Comparison of ENCODE assay signal across 12 cellular contexts in genomic region chr2:97931118-97931850, GRCh38.
DNase-seq lines count a peak whose midpoint lies in the region; ATAC-seq and TF ChIP-seq lines count a peak whose summit lies in the region.
"Had no signal": no experiment of that assay in that cellular context is flagged by ENCODE, and none has a peak within 500 bp of the region (broad histone marks: within the 10 kb centered on the region; RNA-seq: fewer than 3 reads in every experiment).

No MANE protein-coding gene starts in this region.

- peaks cover 11% of the 10 kb centered on the region for H3K36me3 Mint-ChIP-seq in activated B cell treated with CpG ODN at 0.5 μM for 24 hours (ENCODE audit: low read depth)
- peaks cover 13 to 21% of the 10 kb centered on the region in 2 donors for H3K36me3 Mint-ChIP-seq in stimulated activated naive B cell treated with anti-CD40 and anti-IgM and Interleukin-4, amounts not matched to agents 10 μg/mL and 1 μg/mL and 100 μg/mL, for 72 hours
- peaks cover 5% of the 10 kb centered on the region for H3K36me3 Mint-ChIP-seq in activated CD4-positive, alpha-beta memory T cell treated with anti-CD3 and anti-CD28 coated beads, Interleukin-2, amount 10 ng/mL, durations not matched to agents 7 days and 5 days (ENCODE audit: low read depth)
- peaks cover 5% of the 10 kb centered on the region for H3K36me3 Mint-ChIP-seq in CD8-positive, alpha-beta T cell

- peaks cover 91% of the 10 kb centered on the region for H3K4me1 Mint-ChIP-seq in activated B cell treated with CpG ODN at 0.5 μM for 24 hours
- peaks cover 50 to 81% of the 10 kb centered on the region in 2 donors for H3K4me1 Mint-ChIP-seq in stimulated activated naive B cell treated with anti-CD40 and anti-IgM and Interleukin-4, amounts not matched to agents 10 μg/mL and 1 μg/mL and 100 μg/mL, for 72 hours
- peaks cover 16% of the 10 kb centered on the region for H3K4me1 Mint-ChIP-seq in activated CD4-positive, alpha-beta memory T cell treated with anti-CD3 and anti-CD28 coated beads, Interleukin-2, amount 10 ng/mL, durations not matched to agents 7 days and 5 days
- peaks cover 66% of the 10 kb centered on the region for H3K4me1 Mint-ChIP-seq in CD8-positive, alpha-beta T cell (ENCODE audit: low read depth)

- CTCF ChIA-PET in activated B cell treated with CpG ODN at 0.5 μM for 24 hours (lab: Charles Lee): interaction anchor here (1.4 kb wide), 1 partner anchor 124 kb away, joined by 4 read pairs; no protein-coding TSS in a partner anchor
- CTCF ChIA-PET in activated CD4-positive, alpha-beta memory T cell treated with anti-CD3 and anti-CD28 coated beads, Interleukin-2, amount 10 ng/mL, durations not matched to agents 7 days and 5 days (lab: Charles Lee): no interaction called here
- CTCF ChIA-PET in CD8-positive, alpha-beta T cell (lab: Charles Lee): no interaction called here

- no peak for DNase-seq in left ventricle myocardium superior
- DNase-seq in Right ventricle myocardium inferior (ENCODE audit: missing footprints): no peak
- DNase-seq in KBM-7: peak; percentile 23
- DNase-seq in activated B cell treated with CpG ODN at 0.5 μM for 24 hours: no peak
- DNase-seq in stimulated activated naive B cell treated with anti-CD40 and anti-IgM and Interleukin-4, amounts not matched to agents 10 μg/mL and 1 μg/mL and 100 μg/mL, for 72 hours: no peak
- no peak for DNase-seq in GDM1 (lab: John Stamatoyannopoulos, UW)
- DNase-seq in activated CD4-positive, alpha-beta memory T cell treated with anti-CD3 and anti-CD28 coated beads, Interleukin-2, amount 10 ng/mL, durations not matched to agents 7 days and 5 days: no peak
- DNase-seq in CD8-positive, alpha-beta T cell: no peak
- DNase-seq: activated T-cell treated with anti-CD3 and anti-CD28 coated beads, Interleukin-2, amount 50 U/mL, for 48 hours; NCI-H524 treated with DMSO at 0.1 percent for 48 hours; ovary; T1000 had no signal

- POLR2A ChIA-PET in activated B cell treated with CpG ODN at 0.5 μM for 24 hours (lab: Charles Lee): interaction anchor here (1.7 to 3.0 kb wide), 2 partner anchors 20 to 96 kb away, joined by 5 to 8 read pairs; no protein-coding TSS in a partner anchor
- POLR2A ChIA-PET in activated CD4-positive, alpha-beta memory T cell treated with anti-CD3 and anti-CD28 coated beads, Interleukin-2, amount 10 ng/mL, durations not matched to agents 7 days and 5 days (lab: Charles Lee): no interaction called here
- POLR2A ChIA-PET in CD8-positive, alpha-beta T cell (lab: Charles Lee): interaction anchor here (1.3 kb wide), 1 partner anchor 12 kb away, joined by 3 read pairs; no protein-coding TSS in a partner anchor

- no peaks in the 10 kb centered on the region for H3K9me3 Mint-ChIP-seq in activated B cell treated with CpG ODN at 0.5 μM for 24 hours
- peaks cover 3 to 8% of the 10 kb centered on the region in 2 donors for H3K9me3 Mint-ChIP-seq in stimulated activated naive B cell treated with anti-CD40 and anti-IgM and Interleukin-4, amounts not matched to agents 10 μg/mL and 1 μg/mL and 100 μg/mL, for 72 hours
- H3K9me3 Mint-ChIP-seq in activated CD4-positive, alpha-beta memory T cell treated with anti-CD3 and anti-CD28 coated beads, Interleukin-2, amount 10 ng/mL, durations not matched to agents 7 days and 5 days: no peaks in the 10 kb centered on the region
- peaks cover 2% of the 10 kb centered on the region for H3K9me3 Mint-ChIP-seq in CD8-positive, alpha-beta T cell

- no peaks in the 10 kb centered on the region for H3K27me3 ChIP-seq in CD8-positive, alpha-beta T cell (ENCODE audit: insufficient read depth, low read length)
- H3K27me3 ChIP-seq: ovary had no signal

- H3K4me3 ChIP-seq in CD8-positive, alpha-beta T cell (ENCODE audit: low read depth, low read length): no peak overlapping the region
- H3K4me3 ChIP-seq: ovary had no signal

- no peak overlapping the region for H3K27ac ChIP-seq in CD8-positive, alpha-beta T cell (ENCODE audit: low read depth, low read length)
- H3K27ac ChIP-seq: ovary had no signal

- ATAC-seq in left ventricle myocardium superior (peak; percentile 52), Right ventricle myocardium inferior (no peak), activated B cell treated with CpG ODN at 0.5 μM for 24 hours (ENCODE audit: low read depth) (peak; percentile 16)
- peak; percentile 74 to 78 for ATAC-seq in stimulated activated naive B cell treated with anti-CD40 and anti-IgM and Interleukin-4, amounts not matched to agents 10 μg/mL and 1 μg/mL and 100 μg/mL, for 72 hours (replicated peaks)
- ATAC-seq in CD8-positive, alpha-beta T cell: no peak

- no peaks in the 10 kb centered on the region for H3K27me3 Mint-ChIP-seq in activated B cell treated with CpG ODN at 0.5 μM for 24 hours
- H3K27me3 Mint-ChIP-seq in stimulated activated naive B cell treated with anti-CD40 and anti-IgM and Interleukin-4, amounts not matched to agents 10 μg/mL and 1 μg/mL and 100 μg/mL, for 72 hours: no peaks in the 10 kb centered on the region
- H3K27me3 Mint-ChIP-seq in activated CD4-positive, alpha-beta memory T cell treated with anti-CD3 and anti-CD28 coated beads, Interleukin-2, amount 10 ng/mL, durations not matched to agents 7 days and 5 days: no peaks in the 10 kb centered on the region
- no peaks in the 10 kb centered on the region for H3K27me3 Mint-ChIP-seq in CD8-positive, alpha-beta T cell (ENCODE audit: low read depth)

- TF ChIP-seq CTCF in activated B cell treated with CpG ODN at 0.5 μM for 24 hours (IDR thresholded peaks at IDR 0.05): no peak
- no peak for TF ChIP-seq CTCF in CD8-positive, alpha-beta T cell (IDR thresholded peaks at IDR 0.05)

- intact Hi-C loops in left ventricle myocardium superior (cut with micrococcal nuclease): no loop called here
- intact Hi-C loops in Right ventricle myocardium inferior (cut with DNase I): no loop called here
- intact Hi-C loops in activated B cell treated with CpG ODN at 0.5 μM for 24 hours (cut with micrococcal nuclease): loop anchor here (5.0 kb wide), 1 partner anchor 36 kb away; no protein-coding TSS in a partner anchor
- intact Hi-C loops in CD8-positive, alpha-beta T cell (cut with DNase I, micrococcal nuclease): no loop called here

- no peaks in the 10 kb centered on the region for H3K9me3 ChIP-seq in CD8-positive, alpha-beta T cell (ENCODE audit: low read length)
- H3K9me3 ChIP-seq: ovary had no signal

- H3K4me1 ChIP-seq in CD8-positive, alpha-beta T cell (ENCODE audit: insufficient read depth, low read length): peaks cover 12% of the 10 kb centered on the region

- peak overlapping the region; percentile 81 for H3K27ac Mint-ChIP-seq in activated B cell treated with CpG ODN at 0.5 μM for 24 hours
- peak overlapping the region; percentile 47 for H3K27ac Mint-ChIP-seq in stimulated activated naive B cell treated with anti-CD40 and anti-IgM and Interleukin-4, amounts not matched to agents 10 μg/mL and 1 μg/mL and 100 μg/mL, for 72 hours
- no peak overlapping the region for H3K27ac Mint-ChIP-seq in activated CD4-positive, alpha-beta memory T cell treated with anti-CD3 and anti-CD28 coated beads, Interleukin-2, amount 10 ng/mL, durations not matched to agents 7 days and 5 days
- no peak overlapping the region for H3K27ac Mint-ChIP-seq in CD8-positive, alpha-beta T cell

- in situ Hi-C loops in KBM-7 (cut with MboI; ENCODE audit: low pct_unique_long_range_greater_than_20kb, low sequenced_read_pairs): no loop called here

- peak overlapping the region; percentile 56 for H3K4me3 Mint-ChIP-seq in activated B cell treated with CpG ODN at 0.5 μM for 24 hours
- H3K4me3 Mint-ChIP-seq in stimulated activated naive B cell treated with anti-CD40 and anti-IgM and Interleukin-4, amounts not matched to agents 10 μg/mL and 1 μg/mL and 100 μg/mL, for 72 hours: peak overlapping the region; percentile 64 to 75
- no peak overlapping the region for H3K4me3 Mint-ChIP-seq in activated CD4-positive, alpha-beta memory T cell treated with anti-CD3 and anti-CD28 coated beads, Interleukin-2, amount 10 ng/mL, durations not matched to agents 7 days and 5 days
- no peak overlapping the region for H3K4me3 Mint-ChIP-seq in CD8-positive, alpha-beta T cell

- no peaks in the 10 kb centered on the region for H3K36me3 ChIP-seq in CD8-positive, alpha-beta T cell (ENCODE audit: insufficient read depth, low read length)
- H3K36me3 ChIP-seq: ovary had no signal

Comparison
In these comparisons a context has a peak if more than half of its experiments do, and no peak if none do; other contexts are left out.
1. ATAC-seq: peak in left ventricle myocardium superior (single experiment), activated B cell treated with CpG ODN at 0.5 μM for 24 hours (single experiment) and stimulated activated naive B cell treated with anti-CD40 and anti-IgM and Interleukin-4, amounts not matched to agents 10 μg/mL and 1 μg/mL and 100 μg/mL, for 72 hours (2 of 2); none in Right ventricle myocardium inferior (single experiment) and CD8-positive, alpha-beta T cell (single experiment).
2. H3K27ac Mint-ChIP-seq: peak in activated B cell treated with CpG ODN at 0.5 μM for 24 hours (single experiment) and stimulated activated naive B cell treated with anti-CD40 and anti-IgM and Interleukin-4, amounts not matched to agents 10 μg/mL and 1 μg/mL and 100 μg/mL, for 72 hours (single experiment); none in activated CD4-positive, alpha-beta memory T cell treated with anti-CD3 and anti-CD28 coated beads, Interleukin-2, amount 10 ng/mL, durations not matched to agents 7 days and 5 days (single experiment) and CD8-positive, alpha-beta T cell (single experiment).
3. H3K4me3 Mint-ChIP-seq: peak in activated B cell treated with CpG ODN at 0.5 μM for 24 hours (single experiment) and stimulated activated naive B cell treated with anti-CD40 and anti-IgM and Interleukin-4, amounts not matched to agents 10 μg/mL and 1 μg/mL and 100 μg/mL, for 72 hours (2 of 2); none in activated CD4-positive, alpha-beta memory T cell treated with anti-CD3 and anti-CD28 coated beads, Interleukin-2, amount 10 ng/mL, durations not matched to agents 7 days and 5 days (single experiment) and CD8-positive, alpha-beta T cell (single experiment).